8 cellular contexts compared by ENCODE assay signal in genomic region chr3:196968233-196969000, GRCh38. TPM values are rescaled to one million over a fixed set of nuclear protein-coding genes. Genes with fewer than 3 reads are reported as not detected.
DNase-seq lines count a peak whose midpoint lies in the region; ATAC-seq, FAIRE-seq and TF ChIP-seq lines count a peak whose summit lies in the region.

A gene with protein sequence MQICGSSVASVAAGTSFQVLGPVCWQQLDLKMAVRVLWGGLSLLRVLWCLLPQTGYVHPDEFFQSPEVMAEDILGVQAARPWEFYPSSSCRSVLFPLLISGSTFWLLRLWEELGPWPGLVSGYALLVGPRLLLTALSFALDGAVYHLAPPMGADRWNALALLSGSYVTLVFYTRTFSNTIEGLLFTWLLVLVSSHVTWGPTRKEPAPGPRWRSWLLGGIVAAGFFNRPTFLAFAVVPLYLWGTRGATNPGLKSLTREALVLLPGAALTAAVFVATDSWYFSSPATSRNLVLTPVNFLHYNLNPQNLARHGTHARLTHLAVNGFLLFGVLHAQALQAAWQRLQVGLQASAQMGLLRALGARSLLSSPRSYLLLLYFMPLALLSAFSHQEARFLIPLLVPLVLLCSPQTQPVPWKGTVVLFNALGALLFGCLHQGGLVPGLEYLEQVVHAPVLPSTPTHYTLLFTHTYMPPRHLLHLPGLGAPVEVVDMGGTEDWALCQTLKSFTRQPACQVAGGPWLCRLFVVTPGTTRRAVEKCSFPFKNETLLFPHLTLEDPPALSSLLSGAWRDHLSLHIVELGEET (minus strand): TSS chr3:196968833. CDS start chr3:196952031, 16,802 bp downstream.

- peak within 1 kb of the TSS; percentile 62 for H3K9ac ChIP-seq in keratinocyte (ENCODE audit: control insufficient read depth, extremely low read depth, insufficient read depth, low read length)

- H3K4me3 ChIP-seq in CD8-positive, alpha-beta T cell (ENCODE audit: low read depth, low read length): peak within 1 kb of the TSS; percentile 65
- H3K4me3 ChIP-seq in SJCRH30 (peak within 1 kb of the TSS; percentile 78), body of pancreas (peak within 1 kb of the TSS; percentile 56 to 76), keratinocyte (ENCODE audit: control insufficient read depth in 2 of 3, extremely low read depth in 1 of 3, insufficient read depth in 2 of 3, low read depth in 1 of 3, low read length in 3 of 3) (peak within 1 kb of the TSS; percentile 61 to 73 (median 68))

- H3K36me3 ChIP-seq in CD8-positive, alpha-beta T cell (ENCODE audit: insufficient read depth, low read length): no peaks in the 10 kb centered on the region
- H3K36me3 ChIP-seq in SJCRH30 (no peaks in the 10 kb centered on the region), body of pancreas (replicated peaks in 1 of 2; ENCODE audit: insufficient read depth in 1 of 2, low read depth in 2 of 2) (no peaks in the 10 kb centered on the region), keratinocyte (ENCODE audit: control insufficient read depth in 2 of 2, extremely low read depth in 1 of 2, insufficient read depth in 2 of 2, low read length in 2 of 2) (peaks cover 0 to 1% of the 10 kb centered on the region in 2 experiments)

- H3K36me3 Mint-ChIP-seq in CD8-positive, alpha-beta T cell: no peaks in the 10 kb centered on the region

- FAIRE-seq in GM19239 (lab: Jason Lieb, UNC): no peak
- no peak for FAIRE-seq in keratinocyte (lab: Jason Lieb, UNC)

- peak in 2 of 7 experiments; percentile 24 to 52 for DNase-seq in CD8-positive, alpha-beta T cell
- DNase-seq in GM19239 (ENCODE audit: insufficient read length, low spot score) (peak; percentile 72), SJCRH30 (peak; percentile 21 to 51), body of pancreas (peak in 3 of 4 donors; percentile 36 to 58 (median 47)), keratinocyte (ENCODE audit: low read depth, low spot score) (no peak), iPS-NIHi7 (ENCODE audit: extremely low spot score) (no peak)
- DNase-seq in stimulated activated CD4-positive, alpha-beta T cell treated with anti-CD3 and anti-CD28 coated beads, Interleukin-2, amount 100 ng/mL, for 48 hours: peak; percentile 25 to 38

- dilution Hi-C loops in keratinocyte (cut with MboI; ENCODE audit: extremely low pct_ligation_motif_present, low sequenced_read_pairs): no loop called here

- no peak within 1 kb of the TSS for H3K27ac Mint-ChIP-seq in CD8-positive, alpha-beta T cell

- POLR2A ChIA-PET in CD8-positive, alpha-beta T cell (lab: Charles Lee): interaction anchor here (2.4 kb wide), 1 partner anchor 26 kb away, joined by 10 read pairs; the partner anchor contains the start of gene NCBP2

- H3K79me2 ChIP-seq in keratinocyte (ENCODE audit: control insufficient read depth, insufficient read depth, low read length): no peaks in the 10 kb centered on the region

- peak; percentile 68 for ATAC-seq in CD8-positive, alpha-beta T cell
- ATAC-seq in HG03196 (IDR thresholded peaks at IDR 0.05; ENCODE audit: unreplicated experiment) (peak; percentile 44), body of pancreas (peak; percentile 82)

- no peak for TF ChIP-seq CTCF in CD8-positive, alpha-beta T cell (IDR thresholded peaks at IDR 0.05)
- no peak for TF ChIP-seq CTCF in body of pancreas (IDR thresholded peaks at IDR 0.05)
- no peak for TF ChIP-seq CTCF in keratinocyte (optimal IDR thresholded peaks at IDR 0.05 in 1 of 3, IDR thresholded peaks at IDR 0.05 in 1 of 3, conservative IDR thresholded peaks at IDR 0.05 in 1 of 3; ENCODE audit: extremely low read depth in 1 of 3, insufficient read depth in 2 of 3, low read length in 3 of 3)

- H3K27me3 Mint-ChIP-seq in CD8-positive, alpha-beta T cell (ENCODE audit: low read depth): peaks cover 8% of the 10 kb centered on the region

- no peaks in the 10 kb centered on the region for H4K20me1 ChIP-seq in keratinocyte (ENCODE audit: control insufficient read depth, extremely low read depth, insufficient read depth, low read length)

- H3K9me1 ChIP-seq in keratinocyte (ENCODE audit: control insufficient read depth, extremely low read depth, insufficient read depth, low read length): no peaks in the 10 kb centered on the region

- H3K9me3 ChIP-seq in CD8-positive, alpha-beta T cell (ENCODE audit: low read length): no peaks in the 10 kb centered on the region
- H3K9me3 ChIP-seq in SJCRH30 (replicated peaks) (peaks cover 10% of the 10 kb centered on the region), body of pancreas (no peaks in the 10 kb centered on the region), keratinocyte (ENCODE audit: control insufficient read depth, low read depth, low read length) (no peaks in the 10 kb centered on the region)

- H3K27ac ChIP-seq in CD8-positive, alpha-beta T cell (ENCODE audit: low read depth, low read length): no peak within 1 kb of the TSS
- H3K27ac ChIP-seq in SJCRH30: no peak within 1 kb of the TSS
- H3K27ac ChIP-seq in body of pancreas: peak within 1 kb of the TSS in 3 of 4 donors; percentile 34 to 71 (median 40)
- no peak within 1 kb of the TSS for H3K27ac ChIP-seq in keratinocyte (ENCODE audit: control insufficient read depth, insufficient read depth, low read length)

- intact Hi-C loops in CD8-positive, alpha-beta T cell (cut with DNase I, micrococcal nuclease): loop anchor here (2.0 to 5.0 kb wide), 4 partner anchors 24 to 716 kb away; partner anchors contain the start of gene NCBP2 (in 1 of the 2)
- intact Hi-C loops in body of pancreas (cut with DNase I): no loop called here

- peak within 1 kb of the TSS; percentile 84 for H3K4me3 Mint-ChIP-seq in CD8-positive, alpha-beta T cell

- CTCF ChIA-PET in CD8-positive, alpha-beta T cell (lab: Charles Lee): interaction anchor here (0.6 to 4.7 kb wide), 2 partner anchors 47 to 132 kb away, joined by 3 to 51 read pairs; no protein-coding TSS in a partner anchor

- peaks cover 4% of the 10 kb centered on the region for H3K4me1 Mint-ChIP-seq in CD8-positive, alpha-beta T cell (ENCODE audit: low read depth)

- peak within 1 kb of the TSS; percentile 80 for H2AFZ ChIP-seq in keratinocyte (ENCODE audit: control insufficient read depth, low read length)

- no peaks in the 10 kb centered on the region for H3K27me3 ChIP-seq in CD8-positive, alpha-beta T cell (ENCODE audit: insufficient read depth, low read length)
- H3K27me3 ChIP-seq in SJCRH30: peaks cover 8% of the 10 kb centered on the region; the same call in 1 of the 2 replicates
- H3K27me3 ChIP-seq in body of pancreas: no peaks in the 10 kb centered on the region
- H3K27me3 ChIP-seq in keratinocyte (ENCODE audit: control insufficient read depth, extremely low read depth, insufficient read depth, low read length): no peaks in the 10 kb centered on the region

- peak within 1 kb of the TSS; percentile 87 for H3K4me2 ChIP-seq in keratinocyte (ENCODE audit: control insufficient read depth, extremely low read depth, insufficient read depth, low read depth, low read length)

- TF ChIP-seq POLR2A in body of pancreas (IDR thresholded peaks at IDR 0.05): no peak

- H3K4me1 ChIP-seq in CD8-positive, alpha-beta T cell (ENCODE audit: insufficient read depth, low read length): peaks cover 13% of the 10 kb centered on the region
- no peaks in the 10 kb centered on the region for H3K4me1 ChIP-seq in SJCRH30
- H3K4me1 ChIP-seq in body of pancreas: peaks cover 17% of the 10 kb centered on the region
- H3K4me1 ChIP-seq in keratinocyte (ENCODE audit: control insufficient read depth, extremely low read depth, insufficient read depth, low read length): no peaks in the 10 kb centered on the region

- H3K9me3 Mint-ChIP-seq in CD8-positive, alpha-beta T cell: no peaks in the 10 kb centered on the region

- 3% methylated on average over 71 of the region's 80 CpGs; no CpG with 5 or more reads in 1 of the 2 donors for WGBS in body of pancreas, 2 donors

RNA-seq across cellular contexts. Expression of the gene that starts here (rescaled TPM):
- not detected for total RNA-seq in CD8-positive, alpha-beta T cell
- 0.05 and 0.06 TPM in 2 replicates for total RNA-seq in SJCRH30 (2014; rRNA removed; shearing (Covaris generic))
- 1 to 10 TPM; 1.0 to 1.3 TPM for total RNA-seq in body of pancreas
- 1.4 to 2.1 TPM (median 1.5 TPM) in 3 replicates for polyA plus RNA-seq in keratinocyte
- 0.77 TPM for polyA plus RNA-seq in keratinocyte (2011; ENCODE audit: low read depth)
- polyA plus RNA-seq in keratinocyte (2011; cell fraction: cytosol; rRNA removed): 1.3 and 1.5 TPM in 2 replicates
- polyA plus RNA-seq in keratinocyte (2011; cell fraction: nucleus; rRNA removed): 10.3 and 13.3 TPM in 2 replicates
- 1.7 and 2.0 TPM in 2 replicates for polyA plus RNA-seq in keratinocyte (2012; ENCODE audit: low replicate concordance)
- 1.5 to 2.2 TPM (median 1.9 TPM) in 3 replicates for polyA minus RNA-seq in keratinocyte
- 2.3 TPM for polyA minus RNA-seq in keratinocyte (2011; cell fraction: cytosol; rRNA and poly(A)+ RNA removed)
- polyA minus RNA-seq in keratinocyte (2011; cell fraction: nucleus; rRNA and poly(A)+ RNA removed): 2.1 and 4.2 TPM in 2 replicates

Comparison
In these comparisons a context has a peak if more than half of its experiments do, and no peak if none do; other contexts are left out.
1. Peak in ATAC-seq and H3K4me3 ChIP-seq in CD8-positive, alpha-beta T cell; RNA of the gene not detected or under 1 TPM.
2. Peak in DNase-seq and H3K4me3 ChIP-seq in SJCRH30; RNA of the gene not detected or under 1 TPM.
3. DNase-seq: peak in GM19239 (single experiment), body of pancreas (3 of 4) and stimulated activated CD4-positive, alpha-beta T cell treated with anti-CD3 and anti-CD28 coated beads, Interleukin-2, amount 100 ng/mL, for 48 hours (2 of 2); none in keratinocyte (single experiment) and iPS-NIHi7 (single experiment).
4. H3K27ac ChIP-seq: peak in body of pancreas (3 of 4); none in CD8-positive, alpha-beta T cell (single experiment), SJCRH30 (single experiment) and keratinocyte (single experiment).
5. Peak in every context shown above with its lines, with median percentiles within 50 percentile points of each other: ATAC-seq and H3K4me3 ChIP-seq.